21 cellular contexts compared by ENCODE assay signal in the genomic region with DNA sequence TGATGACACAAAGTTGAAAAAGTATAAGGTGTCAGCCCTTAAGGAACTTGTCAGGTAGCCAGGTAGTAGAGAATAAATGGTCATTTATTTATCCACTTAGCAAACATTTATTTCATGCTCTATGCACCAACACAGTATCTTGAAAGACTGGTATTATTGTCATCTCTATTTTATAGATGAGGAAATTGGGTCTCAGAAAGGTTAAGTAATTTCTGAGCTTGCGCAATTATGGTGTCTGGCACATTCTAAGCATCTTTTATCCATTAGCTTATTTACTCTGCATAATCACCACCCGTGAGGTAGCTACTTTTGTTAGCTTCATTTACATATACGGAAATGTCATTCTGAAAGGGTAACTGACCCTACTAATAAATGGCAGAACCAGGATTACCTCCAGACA. TPM values are rescaled to one million over a fixed set of nuclear protein-coding genes. Genes with fewer than 3 reads are reported as not detected.
A peak's percentile ranks its signal among the peaks of the same experiment; 100 is the strongest.
DNase-seq lines count a peak whose midpoint lies in the region; ATAC-seq, FAIRE-seq and TF ChIP-seq lines count a peak whose summit lies in the region.
"Had no signal": no experiment of that assay in that cellular context is flagged by ENCODE, and none has a peak within 500 bp of the region (broad histone marks: within the 10 kb centered on the region; RNA-seq: fewer than 3 reads in every experiment).

No MANE protein-coding gene starts in this region.

- POLR2A ChIA-PET in K562 (lab: Yijun Ruan, JAX), result interaction anchor here (1.3 kb wide), 1 partner anchor 11 kb away, joined by 5 read pairs; no protein-coding TSS in a partner anchor

- no peak for FAIRE-seq in K562 (lab: Jason Lieb, UNC)
- FAIRE-seq: HTR-8/SVneo had no signal

- no peak overlapping the region for H3K4me3 ChIP-seq in K562
- no peak overlapping the region for H3K4me3 ChIP-seq in ovary
- H3K4me3 ChIP-seq: cardiac muscle cell had no signal

- WGBS in K562 (ENCODE audit: insufficient coverage, low coverage, missing lambda C conversion rate), result 45% methylated on average over 3 of the region's 3 CpGs
- 85 to 89% (median 87%) methylated on average over 3 of the region's 3 CpGs for WGBS in ovary, 3 donors

- peaks cover 50% of the 10 kb centered on the region for H3K27me3 Mint-ChIP-seq in neural crest cell (ENCODE audit: low read depth)

- no peaks in the 10 kb centered on the region for H3K9me3 Mint-ChIP-seq in neural crest cell
- H3K9me3 Mint-ChIP-seq: activated B cell treated with CpG ODN at 0.5 μM for 24 hours had no signal

- CTCF ChIA-PET in K562 (lab: Yijun Ruan, JAX; ENCODE audit: low intra/inter-chr PET ratio), result no interaction called here

- no peaks in the 10 kb centered on the region for H3K9me1 ChIP-seq in K562 (ENCODE audit: control insufficient read depth, insufficient read depth, low read length)

- H3K9me3 ChIP-seq in K562 (replicated peaks; ENCODE audit: control insufficient read depth, insufficient read depth, low read depth, low read length) (no peaks in the 10 kb centered on the region), ovary (no peaks in the 10 kb centered on the region)

- H3K27ac Mint-ChIP-seq in neural crest cell (ENCODE audit: unreplicated experiment), result no peak overlapping the region
- H3K27ac Mint-ChIP-seq: activated B cell treated with CpG ODN at 0.5 μM for 24 hours had no signal

- in situ Hi-C loops in K562 (cut with MboI), result no loop called here

- no peaks in the 10 kb centered on the region for H3K4me1 ChIP-seq in K562 (replicated peaks in 1 of 2; ENCODE audit: control insufficient read depth in 2 of 2, insufficient read depth in 2 of 2, low read length in 2 of 2)
- peaks cover 4% of the 10 kb centered on the region for H3K4me1 ChIP-seq in ovary (ENCODE audit: insufficient read depth)

- peaks cover 0 to 2% of the 10 kb centered on the region in 2 experiments; a peak in 3 of 5 replicates for H3K27me3 ChIP-seq in K562 (ENCODE audit: control insufficient read depth in 2 of 2, insufficient read depth in 2 of 2, low read length in 2 of 2)
- no peaks in the 10 kb centered on the region for H3K27me3 ChIP-seq in ovary
- H3K27me3 ChIP-seq: cardiac muscle cell had no signal

- no peak for ATAC-seq in K562

- TF ChIP-seq POLR2A in K562 (conservative IDR thresholded peaks at IDR 0.05) (no peak), ovary (IDR thresholded peaks at IDR 0.05) (no peak)

- TF ChIP-seq EP300 in K562 (IDR thresholded peaks at IDR 0.05; ENCODE audit: low read length) (no peak), ovary (IDR thresholded peaks at IDR 0.05) (no peak)

- no TSS peak for BruUV-seq in K562 (replicated peaks; lab: Mats Ljungman, UMichigan)

- no peaks in the 10 kb centered on the region for H3K36me3 Mint-ChIP-seq in neural crest cell (ENCODE audit: low read depth)

- DNase-seq in SIG-M5 treated with dmso at 0.1 percent for 504 hours (lab: John Stamatoyannopoulos, UW; ENCODE audit: unreplicated experiment) (peak; percentile 16), SIG-M5 (lab: John Stamatoyannopoulos, UW) (no peak), NCI-H2029 (lab: John Stamatoyannopoulos, UW) (peak; percentile 32), K562 (ENCODE audit: extremely low read depth in 1 of 4, low spot score in 3 of 4) (no peak), neural crest cell (ENCODE audit: low read depth, low spot score) (no peak), NCI-H2081 treated with DMSO at 0.1 percent for 48 hours (lab: John Stamatoyannopoulos, UW) (no peak), ovary (no peak), globus pallidus (ENCODE audit: low spot score) (no peak)
- DNase-seq: activated B cell treated with CpG ODN at 0.5 μM for 24 hours; activated CD4-positive, alpha-beta T cell treated with anti-CD3 and anti-CD28 coated beads, Interleukin-2, amount 50 U/mL, for 4 hours; activated naive CD4-positive, alpha-beta T cell treated with anti-CD3 and anti-CD28 coated beads, Interleukin-2, amount 50 U/mL, for 16 hours; anterior cingulate cortex; COR-L47; DND-41; HCEC 1CT; Kasumi-1; kidney glomerular epithelial cell; NCI-H1105 treated with DMSO at 0.1 percent for 48 hours; NCI-H524 treated with DMSO at 0.1 percent for 48 hours had no signal

- no peak for TF ChIP-seq RAD21 in K562 (CRISPR knock-in tag; conservative IDR thresholded peaks at IDR 0.05 in 1 of 2, IDR thresholded peaks at IDR 0.05 in 1 of 2)

- peaks cover 7% of the 10 kb centered on the region; the same call in 2 of the 3 replicates for H3K36me3 ChIP-seq in K562 (ENCODE audit: control insufficient read depth, insufficient read depth, low read length)
- no peaks in the 10 kb centered on the region for H3K36me3 ChIP-seq in ovary
- H3K36me3 ChIP-seq: cardiac muscle cell had no signal

- H4K20me1 ChIP-seq in K562 (replicated peaks; ENCODE audit: control insufficient read depth, insufficient read depth, low read length), result no peaks in the 10 kb centered on the region

- H3K4me2 ChIP-seq in K562 (ENCODE audit: insufficient read depth, low read length), result no peak overlapping the region

- peak overlapping the region; percentile 68 for H3K4me3 Mint-ChIP-seq in neural crest cell
- H3K4me3 Mint-ChIP-seq: activated B cell treated with CpG ODN at 0.5 μM for 24 hours had no signal

- peaks cover 8% of the 10 kb centered on the region for H3K4me1 Mint-ChIP-seq in neural crest cell

- peaks cover 20% of the 10 kb centered on the region for H3K79me2 ChIP-seq in K562 (ENCODE audit: control insufficient read depth, insufficient read depth, low read length)

- no peak overlapping the region for H3K27ac ChIP-seq in K562 (ENCODE audit: extremely low read depth, low read depth, low read length)
- no peak overlapping the region for H3K27ac ChIP-seq in ovary
- H3K27ac ChIP-seq: cardiac muscle cell had no signal

- intact Hi-C loops in K562 (cut with micrococcal nuclease) (no loop called here), ovary (cut with DNase I) (no loop called here)

- H2AFZ ChIP-seq in K562 (ENCODE audit: low read depth, low read length), result peak overlapping the region; percentile 36; the same call in 1 of the 2 replicates

- TF ChIP-seq CTCF in K562 (IDR thresholded peaks at IDR 0.05 in 2 of 3, conservative IDR thresholded peaks at IDR 0.05 in 1 of 3; ENCODE audit: insufficient read depth in 2 of 3, low read depth in 1 of 3, low read length in 3 of 3) (no peak), neural crest cell (conservative IDR thresholded peaks at IDR 0.05) (no peak), ovary (IDR thresholded peaks at IDR 0.05) (no peak)

- no peak overlapping the region for H3K9ac ChIP-seq in K562 (ENCODE audit: insufficient read depth in 1 of 2, low read depth in 2 of 2, low read length in 2 of 2)

TF ChIP-seq in K562, 482 proteins besides CTCF, POLR2A, EP300 and RAD21:
- no peak for TF ChIP-seq POLR3G (IDR thresholded peaks at IDR 0.05; ENCODE audit: extremely low read depth, insufficient read length, insufficient replicate concordance)
- peak; percentile 89 for TF ChIP-seq CEBPB (tag; IDR thresholded peaks at IDR 0.05)
- TF ChIP-seq CEBPG (CRISPR knock-in tag; IDR thresholded peaks at IDR 0.05), result no peak
- peak; percentile 39 to 53; a peak in 3 of 4 replicates for TF ChIP-seq CEBPG (tag; conservative IDR thresholded peaks at IDR 0.05 in 1 of 2, IDR thresholded peaks at IDR 0.05 in 1 of 2)

RNA-seq across cellular contexts. Expression of a gene that starts 2.5 kb away (rescaled TPM):
- total RNA-seq in K562 (2011; cell fraction: chromatin; rRNA removed; ENCODE audit: low replicate concordance), result 18.5 and 45.3 TPM in 2 replicates
- 7.3 and 10.3 TPM in 2 replicates for total RNA-seq in K562 (2011; cell fraction: nucleolus; rRNA removed)
- total RNA-seq in K562 (2011; cell fraction: nucleoplasm; rRNA removed), result 15.4 and 16.8 TPM in 2 replicates
- total RNA-seq in K562 (2014; rRNA removed), result 18.5 and 19.7 TPM in 2 replicates
- total RNA-seq in K562 (2014; rRNA removed; fragmentation: Illumina TruSeq; extraction: Trizol), result 32.6 and 33.4 TPM in 2 replicates
- 38.2 and 41.3 TPM in 2 replicates for total RNA-seq in K562 (2015; rRNA removed; fragmentation: Illumina TruSeq; extraction: Trizol)
- total RNA-seq in K562 (2021), result 25.8 and 28.1 TPM in 2 replicates
- 14.3 and 20.7 TPM in 2 replicates for polyA plus RNA-seq in K562 (2011; rRNA removed)
- 5.0 and 7.0 TPM in 2 replicates for polyA plus RNA-seq in K562 (2011; cell fraction: cytosol; rRNA removed)
- 8.2 and 8.6 TPM in 2 replicates for polyA plus RNA-seq in K562 (2011; cell fraction: nucleus; rRNA removed)
- polyA plus RNA-seq in K562 (2012), result 4.4 and 11.8 TPM in 2 replicates
- 19.1 and 23.7 TPM in 2 replicates for polyA plus RNA-seq in K562 (2014; fragmentation: Illumina TruSeq; extraction: Trizol)
- polyA plus RNA-seq in K562 (2014; fragmentation: Nextera tagmentation; extraction: Ambion mirVana), result 1 to 10 TPM; 4.3 to 7.4 TPM
- polyA plus RNA-seq in K562 (2014; rRNA removed), result 15.6 and 15.9 TPM in 2 replicates
- polyA minus RNA-seq in K562 (2011; rRNA and poly(A)+ RNA removed), result 36.5 and 39.1 TPM in 2 replicates
- 12.7 and 19.9 TPM in 2 replicates for polyA minus RNA-seq in K562 (2011; cell fraction: cytosol; rRNA and poly(A)+ RNA removed)
- 12.9 and 19.9 TPM in 2 replicates for polyA minus RNA-seq in K562 (2011; cell fraction: nucleus; rRNA and poly(A)+ RNA removed)
- total RNA-seq in neural crest cell, result 28.7 and 30.7 TPM in 2 replicates
- total RNA-seq in ovary, result 10 to 100 TPM; 12.9 to 27.7 (median 15.5) TPM
- polyA plus RNA-seq in ovary, result 1 to 10 TPM; 3.4 to 7.0 TPM

Comparison
In these comparisons a context has a peak if more than half of its experiments do, and no peak if none do; other contexts are left out.
1. DNase-seq: peak in SIG-M5 treated with dmso at 0.1 percent for 504 hours (single experiment) and NCI-H2029 (single experiment); none in SIG-M5 (single experiment), K562 (0 of 4), neural crest cell (single experiment), NCI-H2081 treated with DMSO at 0.1 percent for 48 hours (single experiment), ovary (0 of 5) and globus pallidus (single experiment).